11 cellular contexts compared by ENCODE assay signal in genomic region chr12:89671469-89671868, GRCh38. TPM values are rescaled to one million over a fixed set of nuclear protein-coding genes. Genes with fewer than 3 reads are reported as not detected.
A peak's percentile ranks its signal among the peaks of the same experiment; 100 is the strongest.
DNase-seq lines count a peak whose midpoint lies in the region; ATAC-seq, FAIRE-seq and TF ChIP-seq lines count a peak whose summit lies in the region.
"Had no signal": no experiment of that assay in that cellular context is flagged by ENCODE, and none has a peak within 500 bp of the region (broad histone marks: within the 10 kb centered on the region; RNA-seq: fewer than 3 reads in every experiment).

No MANE protein-coding gene starts in this region.

- H3K4me1 ChIP-seq in stomach: peaks cover 0 to 17% (median 2%) of the 10 kb centered on the region in 4 donors

- peaks cover 24% of the 10 kb centered on the region for H3K4me1 Mint-ChIP-seq in CD14-positive monocyte

- peaks cover 38 to 52% of the 10 kb centered on the region in 2 donors for H3K36me3 Mint-ChIP-seq in CD14-positive monocyte

- peaks cover 0 to 2% (median 1%) of the 10 kb centered on the region in 3 donors for H3K27me3 Mint-ChIP-seq in CD14-positive monocyte (ENCODE audit: low read depth in 3 of 3)

- TF ChIP-seq CTCF in fibroblast of pulmonary artery (IDR thresholded peaks at IDR 0.05; ENCODE audit: low read length, missing control alignments): no peak
- TF ChIP-seq CTCF in stomach (IDR thresholded peaks at IDR 0.05): no peak
- TF ChIP-seq CTCF in CD14-positive monocyte (IDR thresholded peaks at IDR 0.05): no peak

- H3K36me3 ChIP-seq in stomach: no peaks in the 10 kb centered on the region

- H3K4me3 ChIP-seq in fibroblast of pulmonary artery (replicated peaks; ENCODE audit: low read depth, low read length) (no peak overlapping the region), stomach (no peak overlapping the region)
- H3K4me3 ChIP-seq: hepatocyte had no signal

- H3K27ac Mint-ChIP-seq in CD14-positive monocyte: no peak overlapping the region

- intact Hi-C loops in stomach (cut with DNase I; ENCODE audit: low total_unique reads): no loop called here
- intact Hi-C loops in CD14-positive monocyte (cut with micrococcal nuclease): no loop called here

- H3K27ac ChIP-seq in stomach: no peak overlapping the region
- H3K27ac ChIP-seq: hepatocyte, KMS-11 had no signal

- H3K9me3 ChIP-seq in stomach: no peaks in the 10 kb centered on the region

- TF ChIP-seq EP300 in stomach (IDR thresholded peaks at IDR 0.05): no peak

- 79 to 89% (median 86%) methylated on average over 4 of the region's 4 CpGs for WGBS in stomach, 5 donors

- peak; percentile 2 for ATAC-seq in GM19438 (IDR thresholded peaks at IDR 0.05; ENCODE audit: low read depth, unreplicated experiment)

- H3K9me3 Mint-ChIP-seq in CD14-positive monocyte: no peaks in the 10 kb centered on the region

- peak; percentile 47 for DNase-seq in A172 (ENCODE audit: low spot score)
- DNase-seq in RCC 7860 (ENCODE audit: low spot score): peak; percentile 44
- DNase-seq in fibroblast of pulmonary artery (ENCODE audit: low read depth): peak; percentile 65
- DNase-seq in NCI-H2081 treated with DMSO at 0.1 percent for 48 hours (lab: John Stamatoyannopoulos, UW): no peak
- no peak for DNase-seq in stomach
- no peak for DNase-seq in NCI-H1092 (lab: John Stamatoyannopoulos, UW)
- no peak for DNase-seq in CD14-positive monocyte (ENCODE audit: low spot score)
- DNase-seq: NCI-H526 treated with DMSO at 0.1 percent for 48 hours had no signal

- H3K27me3 ChIP-seq in stomach: no peaks in the 10 kb centered on the region
- H3K27me3 ChIP-seq: hepatocyte had no signal

- FAIRE-seq in RCC 7860 (lab: Jason Lieb, UNC): peak; percentile 42

- H3K4me3 Mint-ChIP-seq in CD14-positive monocyte: no peak overlapping the region

- no peak for TF ChIP-seq POLR2A in stomach (IDR thresholded peaks at IDR 0.05)

RNA-seq across cellular contexts. Expression of gene ATP2B1, which starts 37.2 kb away (rescaled TPM):
- total RNA-seq in A172 (2014; rRNA removed; shearing (Covaris generic)): 42.8 and 54.7 TPM in 2 replicates
- 10 to 100 TPM; 15.8 to 84.1 (median 31.0) TPM for total RNA-seq in stomach
- 1 to 10 TPM; 3.5 to 4.7 (median 4.0) TPM for polyA plus RNA-seq in stomach
- 10 to 100 TPM; 53.9 to 59.3 TPM for polyA plus RNA-seq in CD14-positive monocyte

Comparison
In these comparisons a context has a peak if more than half of its experiments do, and no peak if none do; other contexts are left out.
1. DNase-seq: peak in A172 (single experiment), RCC 7860 (single experiment) and fibroblast of pulmonary artery (single experiment); none in NCI-H2081 treated with DMSO at 0.1 percent for 48 hours (single experiment), stomach (single experiment), NCI-H1092 (single experiment) and CD14-positive monocyte (single experiment).